5 cellular contexts compared by ENCODE assay signal in genomic region chr22:21048448-21048847, GRCh38. TPM values are rescaled to one million over a fixed set of nuclear protein-coding genes. Genes with fewer than 3 reads are reported as not detected.
"Had no signal": no experiment of that assay in that cellular context is flagged by ENCODE, and none has a peak within 500 bp of the region (broad histone marks: within the 10 kb centered on the region; RNA-seq: fewer than 3 reads in every experiment).

No MANE protein-coding gene starts in this region.

RNA-seq across cellular contexts. Expression of gene LRRC74B, which starts 2.7 kb away (rescaled TPM):
- total RNA-seq: GM23338, H1, H9, HT-29, IMR-90 had no signal
- polyA plus RNA-seq: GM23338, H1, IMR-90 had no signal

RNA-seq across cellular contexts. Expression of gene SLC7A4, which starts 16.1 kb away (rescaled TPM):
- total RNA-seq: H1, HT-29, IMR-90 had no signal

RNA-seq across cellular contexts. Expression of gene P2RX6, which starts 33.5 kb away (rescaled TPM):
- total RNA-seq: GM23338, H1, H9 had no signal
- polyA plus RNA-seq: GM23338 had no signal
